ENCODE assay signal across 8 cellular contexts in the genomic region with DNA sequence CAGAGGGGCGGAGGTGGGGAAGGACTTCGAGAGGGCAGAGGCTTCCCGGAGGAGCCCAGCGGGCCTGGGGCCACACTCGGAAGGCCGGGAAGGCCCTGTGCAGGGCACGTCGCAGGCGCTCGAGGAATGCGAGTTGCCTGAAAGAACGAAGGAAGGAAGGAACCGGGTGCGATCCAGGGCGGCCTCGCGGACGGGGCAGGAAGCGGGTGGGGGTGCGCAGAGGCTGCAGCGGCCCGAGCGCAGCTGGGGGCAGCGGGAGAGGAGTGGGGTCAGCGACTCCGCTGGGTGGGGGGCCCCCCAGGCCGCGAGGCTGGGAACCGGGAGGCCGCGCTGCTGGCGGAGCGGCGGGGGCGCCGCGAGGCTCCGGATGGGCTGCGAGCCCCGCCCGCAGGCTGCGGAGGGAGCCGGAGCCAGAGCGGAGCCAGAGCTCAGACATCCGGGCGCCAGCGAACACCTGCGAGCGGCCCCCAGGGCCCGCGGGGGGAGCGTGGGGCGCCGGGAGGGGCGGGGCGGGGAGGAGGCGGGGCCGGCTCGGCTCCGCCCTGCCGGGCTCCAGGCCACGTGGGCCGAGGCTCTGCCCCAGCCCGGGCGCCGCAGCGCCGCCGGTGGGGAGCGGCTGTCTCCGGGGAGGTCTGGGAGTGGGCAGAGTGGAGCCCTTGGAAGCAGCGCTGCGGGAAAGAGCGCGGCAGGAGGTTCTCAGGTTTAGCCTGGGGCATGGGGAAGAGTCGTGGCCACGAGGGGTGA. TPM values are rescaled to one million over a fixed set of nuclear protein-coding genes. Genes with fewer than 3 reads are reported as not detected.
DNase-seq lines count a peak whose midpoint lies in the region; ATAC-seq, FAIRE-seq and TF ChIP-seq lines count a peak whose summit lies in the region.

No MANE protein-coding gene starts in this region.

- peak overlapping the region; percentile 96 for H3K4me3 Mint-ChIP-seq in HFFc6

- peak; percentile 79 for ATAC-seq in left ventricle myocardium superior

- peaks cover 10 to 19% of the 10 kb centered on the region in 2 donors for H3K4me1 ChIP-seq in adrenal gland (replicated peaks in 1 of 2)

- no peak for FAIRE-seq in urothelium cell line (lab: Jason Lieb, UNC)

- intact Hi-C loops in adrenal gland (cut with DNase I) (no loop called here), left ventricle myocardium superior (cut with micrococcal nuclease) (no loop called here)

- TF ChIP-seq POLR2A in adrenal gland (IDR thresholded peaks at IDR 0.05), result peak; percentile 74 to 81

- peaks cover 29% of the 10 kb centered on the region for H3K36me3 Mint-ChIP-seq in HFFc6 (ENCODE audit: low read depth)

- WGBS in adrenal gland, 4 donors, result 0 to 3% (median 1%) methylated on average over 10 to 77 of the region's 77 CpGs

- TF ChIP-seq CTCF in GM12864 (IDR thresholded peaks at IDR 0.05; ENCODE audit: low read depth, low read length, missing control alignments) (peak; percentile 36), HFFc6 (IDR thresholded peaks at IDR 0.05) (peak; percentile 27), adrenal gland (IDR thresholded peaks at IDR 0.05) (peak in 3 of 6 experiments; percentile 12 to 21 (median 16))

- no peaks in the 10 kb centered on the region for H3K9me3 ChIP-seq in adrenal gland (replicated peaks in 1 of 3)

- peak overlapping the region in 4 of 5 donors; percentile 39 to 91 (median 74) for H3K27ac ChIP-seq in adrenal gland

- H3K4me3 ChIP-seq in GM12864 (ENCODE audit: low read depth, low read length) (peak overlapping the region; percentile 53), adrenal gland (peak overlapping the region in 2 of 4 donors; percentile 21 to 64)

- peaks cover 52% of the 10 kb centered on the region for H3K4me1 Mint-ChIP-seq in HFFc6 (ENCODE audit: low read depth)

- peaks cover 28% of the 10 kb centered on the region for H3K9me3 Mint-ChIP-seq in HFFc6

- DNase-seq in GM12864 (ENCODE audit: low read depth) (no peak), HFFc6 (peak; percentile 86), NCI-H1105 treated with DMSO at 0.1 percent for 48 hours (lab: John Stamatoyannopoulos, UW) (peak; percentile 99), SW480 (ENCODE audit: low spot score) (peak; percentile 77), adrenal gland (peak; percentile 74 to 86 (median 80)), left ventricle myocardium superior (peak; percentile 90), pulmonary artery endothelial cell (ENCODE audit: low read depth, low spot score) (peak; percentile 83), urothelium cell line (ENCODE audit: low spot score) (peak; percentile 91)

- H3K27me3 Mint-ChIP-seq in HFFc6 (ENCODE audit: insufficient read depth), result peaks cover 64% of the 10 kb centered on the region

- no peaks in the 10 kb centered on the region for H3K36me3 ChIP-seq in adrenal gland (replicated peaks in 1 of 2)

- peak overlapping the region; percentile 98 for H3K27ac Mint-ChIP-seq in HFFc6

- H3K27me3 ChIP-seq in adrenal gland, result no peaks in the 10 kb centered on the region

RNA-seq across cellular contexts. Expression of gene ID3, which starts 4.6 kb away (rescaled TPM):
- total RNA-seq in HFFc6 (2021; fragmentation: NEBNext Ultra II Directional; extraction: Animal tissue kit (Norgen Biotek cat#: 25700)), result 100 to 1,000 TPM; 560 to 690 (median 604) TPM
- total RNA-seq in adrenal gland, result 100 to 1,000 TPM in 5 of 8 donors, 10 to 100 TPM in 3; 55.3 to 213 (median 118) TPM
- 100 to 1,000 TPM in 2 of 3 donors, 10 to 100 TPM in 1; 28.8 to 133 (median 114) TPM for polyA plus RNA-seq in adrenal gland
- 82.4 TPM for total RNA-seq in left ventricle myocardium superior
- total RNA-seq in pulmonary artery endothelial cell, result 189 and 206 TPM in 2 replicates

RNA-seq across cellular contexts. Expression of gene E2F2, which starts 23.6 kb away (rescaled TPM):
- total RNA-seq in HFFc6 (2021; fragmentation: NEBNext Ultra II Directional; extraction: Animal tissue kit (Norgen Biotek cat#: 25700)), result 1 to 10 TPM in 5 of 6 experiments, under 1 TPM in 1; 0.83 to 2.1 (median 1.9) TPM
- total RNA-seq in adrenal gland (under 1 TPM in 7 of 8 donors, not detected in 1; 0.12 to 0.88 (median 0.45) TPM), left ventricle myocardium superior (0.35 TPM), pulmonary artery endothelial cell (2.1 and 3.8 TPM in 2 replicates)
- under 1 TPM; 0.07 to 0.35 (median 0.16) TPM for polyA plus RNA-seq in adrenal gland
